ENCODE assay signal across 3 cellular contexts in genomic region chr1:115360505-115361129, GRCh38. TPM values are rescaled to one million over a fixed set of nuclear protein-coding genes. Genes with fewer than 3 reads are reported as not detected.
"Had no signal": no experiment of that assay in that cellular context is flagged by ENCODE, and none has a peak within 500 bp of the region (broad histone marks: within the 10 kb centered on the region; RNA-seq: fewer than 3 reads in every experiment).

No MANE protein-coding gene starts in this region.

RNA-seq across cellular contexts. Expression of gene NGF, which starts 22.6 kb away (rescaled TPM):
- total RNA-seq: mononuclear cell had no signal
- polyA plus RNA-seq: immature natural killer cell, mammary epithelial cell had no signal
